ENCODE assay signal across 1 cellular context in the genomic region with DNA sequence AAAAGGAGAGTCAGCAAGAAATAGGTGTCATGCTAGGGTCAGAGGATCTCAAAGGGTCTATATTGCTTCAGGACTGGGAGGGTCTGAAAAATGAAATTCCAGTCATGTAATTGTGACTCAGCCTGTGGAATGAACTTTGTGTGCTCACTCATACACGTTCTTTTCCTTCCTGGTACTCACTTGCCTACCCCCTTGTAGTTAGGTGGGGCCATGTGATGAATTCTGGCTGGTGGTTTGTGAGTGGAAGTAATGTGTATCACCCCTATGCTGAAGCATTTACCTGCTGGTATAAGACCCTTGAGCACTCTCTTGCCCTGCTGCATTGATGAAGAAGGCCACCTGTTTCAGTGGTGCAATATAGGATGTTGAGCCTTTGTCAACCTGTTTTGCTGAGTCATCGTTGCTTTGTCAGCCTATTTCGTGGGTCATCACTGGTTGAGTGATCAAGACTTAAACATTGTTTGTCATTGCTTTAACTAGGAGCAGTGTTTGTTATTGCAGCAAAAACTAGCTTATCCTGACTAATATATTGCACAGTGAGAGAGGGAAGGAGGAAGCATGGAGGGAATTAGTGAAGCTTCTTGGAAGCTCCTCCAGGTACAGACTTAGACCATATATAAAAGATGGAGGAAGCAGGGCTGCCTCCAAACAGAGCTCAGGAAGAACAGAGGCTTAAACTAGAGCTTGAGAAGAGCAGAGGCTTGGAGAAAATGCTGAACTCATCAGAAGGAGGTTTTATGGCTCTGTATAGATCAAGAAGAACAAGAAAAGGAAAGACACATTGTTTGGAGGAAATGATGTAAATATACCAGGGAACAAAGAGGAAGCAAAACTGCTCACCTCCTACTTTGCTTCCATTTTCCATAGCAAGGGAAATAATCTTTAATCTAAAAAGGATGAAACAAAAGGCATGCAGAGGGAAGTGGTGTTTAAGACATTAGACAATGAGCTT.
TF ChIP-seq lines count a peak whose summit lies in the region.

No MANE protein-coding gene starts in this region.

TF ChIP-seq in endothelial cell of umbilical vein, 7 proteins besides CTCF, POLR2A, EP300 and RAD21 (continued from another document):
- TF ChIP-seq, protein P1, sequence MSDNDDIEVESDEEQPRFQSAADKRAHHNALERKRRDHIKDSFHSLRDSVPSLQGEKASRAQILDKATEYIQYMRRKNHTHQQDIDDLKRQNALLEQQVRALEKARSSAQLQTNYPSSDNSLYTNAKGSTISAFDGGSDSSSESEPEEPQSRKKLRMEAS (IDR thresholded peaks at IDR 0.05; ENCODE audit: insufficient read depth, insufficient read length), result no peak
- TF ChIP-seq JUN (IDR thresholded peaks at IDR 0.05; ENCODE audit: borderline replicate concordance, insufficient read depth, insufficient read length, low read depth), result peak; percentile 57
